27 cellular contexts compared by ENCODE assay signal in genomic region chr13:93038187-93038586, GRCh38.
"Had no signal": no experiment of that assay in that cellular context is flagged by ENCODE, and none has a peak within 500 bp of the region (broad histone marks: within the 10 kb centered on the region; RNA-seq: fewer than 3 reads in every experiment).

No MANE protein-coding gene starts in this region.

- H3K27ac Mint-ChIP-seq: dendritic cell treated with granulocyte-macrophage colony-stimulating factor and Interleukin-4, amounts not matched to agents 40 ng/mL and 50 ng/mL, for 4 days; effector memory CD8-positive, alpha-beta T cell; mesothelial cell of epicardium; naive B cell had no signal

- H3K36me3 ChIP-seq: colonic mucosa, esophagus squamous epithelium, gastrocnemius medialis, heart right ventricle, left lung, lower lobe of right lung had no signal

- H3K27me3 ChIP-seq: colonic mucosa, esophagus squamous epithelium, gastrocnemius medialis, heart right ventricle, left lung had no signal

- H3K27me3 Mint-ChIP-seq: dendritic cell treated with granulocyte-macrophage colony-stimulating factor and Interleukin-4, amounts not matched to agents 40 ng/mL and 50 ng/mL, for 4 days; effector memory CD8-positive, alpha-beta T cell; naive B cell had no signal

- DNase-seq: colonic mucosa; cortex of kidney; effector CD8-positive, alpha-beta T cell; effector memory CD8-positive, alpha-beta T cell; erythroblast; esophagus squamous epithelium; foreskin fibroblast; foreskin melanocyte; gastrocnemius medialis; glutamatergic neuron; head of caudate nucleus; heart right ventricle; hippocampal formation; left cardiac atrium; left lung; left ventricle myocardium superior; lower lobe of right lung; mesenchymal stem cell; mucosa of descending colon; naive B cell had no signal

- ATAC-seq: effector memory CD8-positive, alpha-beta T cell; esophagus mucosa; gastrocnemius medialis; heart right ventricle; left cardiac atrium; left lung; left ventricle myocardium superior; lower lobe of right lung; mucosa of descending colon had no signal

- FAIRE-seq: endothelial cell of umbilical vein, islet of Langerhans, keratinocyte had no signal

- H3K4me1 ChIP-seq: colonic mucosa, esophagus squamous epithelium, gastrocnemius medialis, heart right ventricle, left lung, lower lobe of right lung had no signal

- H3K36me3 Mint-ChIP-seq: mesothelial cell of epicardium, naive B cell had no signal

- H3K4me3 Mint-ChIP-seq: dendritic cell treated with granulocyte-macrophage colony-stimulating factor and Interleukin-4, amounts not matched to agents 40 ng/mL and 50 ng/mL, for 4 days; effector memory CD8-positive, alpha-beta T cell; mesothelial cell of epicardium; naive B cell had no signal

- H3K4me3 ChIP-seq: colonic mucosa, esophagus squamous epithelium, gastrocnemius medialis, heart right ventricle, left lung, lower lobe of right lung, mucosa of descending colon had no signal

- H3K27ac ChIP-seq: colonic mucosa, epithelial cell of prostate, esophagus squamous epithelium, gastrocnemius medialis, heart right ventricle, left lung, lower lobe of right lung had no signal

- H3K9me3 ChIP-seq: colonic mucosa, esophagus squamous epithelium, gastrocnemius medialis, left lung, lower lobe of right lung, mucosa of descending colon had no signal

- H3K4me1 Mint-ChIP-seq: mesothelial cell of epicardium, naive B cell had no signal
